9 cellular contexts compared by ENCODE assay signal in the genomic region with DNA sequence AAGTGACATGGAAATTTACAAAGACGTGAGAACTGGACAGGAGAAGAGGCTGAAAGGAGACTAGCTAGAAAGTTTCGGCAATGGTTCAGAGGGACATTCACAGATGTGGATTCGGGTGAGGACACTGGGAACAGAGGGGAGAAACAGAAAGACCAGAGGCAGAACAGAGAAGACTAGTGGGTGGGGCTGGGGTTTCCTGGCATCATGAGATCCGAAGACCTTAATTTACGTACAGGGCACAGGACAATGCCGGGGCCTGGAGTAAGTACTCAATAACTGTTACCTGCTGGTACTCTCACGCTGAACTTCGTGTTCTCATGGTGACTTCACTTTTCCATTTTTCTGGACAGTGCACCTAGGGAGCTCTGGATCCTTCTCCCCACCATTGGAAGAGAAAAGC.
"Had no signal": no experiment of that assay in that cellular context is flagged by ENCODE, and none has a peak within 500 bp of the region (broad histone marks: within the 10 kb centered on the region; RNA-seq: fewer than 3 reads in every experiment).

No MANE protein-coding gene starts in this region.

- H3K9me3 Mint-ChIP-seq: activated naive CD4-positive, alpha-beta T cell treated with anti-CD3 and anti-CD28 coated beads, Interleukin-2, amount 50 U/mL, for 24 hours; stimulated activated naive CD8-positive, alpha-beta T cell treated with anti-CD3 and anti-CD28 coated beads, Interleukin-15, amount 100 ng/mL, for 72 hours had no signal

- H3K27ac ChIP-seq: body of pancreas had no signal

- H3K4me3 ChIP-seq: body of pancreas had no signal

- H3K27ac Mint-ChIP-seq: activated naive CD4-positive, alpha-beta T cell treated with anti-CD3 and anti-CD28 coated beads, Interleukin-2, amount 50 U/mL, for 24 hours had no signal

- H3K27me3 ChIP-seq: body of pancreas had no signal

- H3K4me1 ChIP-seq: body of pancreas had no signal

- H3K27me3 Mint-ChIP-seq: activated naive CD4-positive, alpha-beta T cell treated with anti-CD3 and anti-CD28 coated beads, Interleukin-2, amount 50 U/mL, for 24 hours; stimulated activated naive CD8-positive, alpha-beta T cell treated with anti-CD3 and anti-CD28 coated beads, Interleukin-15, amount 100 ng/mL, for 72 hours had no signal

- DNase-seq: amniotic stem cell; body of pancreas; central memory CD4-positive, alpha-beta T cell; cortex of kidney; erythroblast; left ventricle myocardium superior; stimulated activated CD4-positive, alpha-beta T cell treated with anti-CD3 and anti-CD28 coated beads, Interleukin-2, amount 100 ng/mL, for 48 hours; stimulated activated naive CD8-positive, alpha-beta T cell treated with anti-CD3 and anti-CD28 coated beads, Interleukin-15, amount 100 ng/mL, for 72 hours had no signal

- ATAC-seq: body of pancreas; left ventricle myocardium superior; stimulated activated naive CD8-positive, alpha-beta T cell treated with anti-CD3 and anti-CD28 coated beads, Interleukin-15, amount 100 ng/mL, for 72 hours had no signal

- H3K9me3 ChIP-seq: body of pancreas had no signal

- H3K4me3 Mint-ChIP-seq: activated naive CD4-positive, alpha-beta T cell treated with anti-CD3 and anti-CD28 coated beads, Interleukin-2, amount 50 U/mL, for 24 hours; stimulated activated naive CD8-positive, alpha-beta T cell treated with anti-CD3 and anti-CD28 coated beads, Interleukin-15, amount 100 ng/mL, for 72 hours had no signal
